ENCODE assay signal across 25 cellular contexts in genomic region chr18:56038258-56039030, GRCh38.
DNase-seq lines count a peak whose midpoint lies in the region; ATAC-seq, FAIRE-seq and TF ChIP-seq lines count a peak whose summit lies in the region.
"Had no signal": no experiment of that assay in that cellular context is flagged by ENCODE, and none has a peak within 500 bp of the region (broad histone marks: within the 10 kb centered on the region; RNA-seq: fewer than 3 reads in every experiment).

No MANE protein-coding gene starts in this region.

- H3K9me3 ChIP-seq in GM12878 (replicated peaks; ENCODE audit: control insufficient read depth, insufficient read depth, low read length): no peaks in the 10 kb centered on the region

- H3K79me2 ChIP-seq in GM12878 (ENCODE audit: control insufficient read depth, insufficient read depth, low read length): no peaks in the 10 kb centered on the region

- no peaks in the 10 kb centered on the region for H3K4me1 ChIP-seq in GM12878 (ENCODE audit: control insufficient read depth, insufficient read depth, low read length)

- H3K36me3 ChIP-seq in GM12878 (ENCODE audit: control insufficient read depth in 2 of 2, insufficient read depth in 2 of 2, low read length in 1 of 2): no peaks in the 10 kb centered on the region
- H3K36me3 ChIP-seq: spleen, tibial nerve had no signal

- POLR2A ChIA-PET in GM12878 (lab: Charles Lee): no interaction called here

- SMC1A ChIA-PET in GM12878 (lab: Charles Lee; ENCODE audit: uncharacterized antibody, unreplicated experiment): interaction anchor here (0.7 kb wide), 1 partner anchor 13 kb away, joined by 3 read pairs; no protein-coding TSS in a partner anchor

- in situ Hi-C loops in GM12878 (cut with MboI): no loop called here

- no peaks in the 10 kb centered on the region for H3K27me3 ChIP-seq in GM12878 (replicated peaks in 1 of 2; ENCODE audit: control insufficient read depth in 2 of 2, insufficient read depth in 2 of 2, low read length in 1 of 2)
- H3K27me3 ChIP-seq in dorsolateral prefrontal cortex: no peaks in the 10 kb centered on the region
- H3K27me3 ChIP-seq: spleen, tibial nerve had no signal

- H3K27ac ChIP-seq in GM12878 (ENCODE audit: control insufficient read depth, insufficient read depth): no peak overlapping the region
- no peak overlapping the region for H3K27ac ChIP-seq in dorsolateral prefrontal cortex
- H3K27ac ChIP-seq: KMS-11, spleen, tibial nerve had no signal

- H3K4me2 ChIP-seq in GM12878 (ENCODE audit: control insufficient read depth, insufficient read depth): no peak overlapping the region
- H3K4me2 ChIP-seq: KMS-11 had no signal

- CTCF ChIA-PET in GM12878 (lab: Yijun Ruan, JAX): no interaction called here

- H2AFZ ChIP-seq in GM12878 (ENCODE audit: control insufficient read depth, low read depth, low read length): no peak overlapping the region

- intact Hi-C loops in GM12878 (cut with micrococcal nuclease; ENCODE audit: unreplicated experiment) (no loop called here), dorsolateral prefrontal cortex (cut with DNase I) (no loop called here)

- RAD21 ChIA-PET in GM12878 (lab: Charles Lee; ENCODE audit: unreplicated experiment): no interaction called here

- H3K4me3 ChIP-seq in GM12878 (no peak overlapping the region), dorsolateral prefrontal cortex (no peak overlapping the region)
- H3K4me3 ChIP-seq: spleen, tibial nerve had no signal

- FAIRE-seq in GM12878 (lab: Jason Lieb, UNC): no peak
- FAIRE-seq: GM12891, HTR-8/SVneo had no signal

- no peak for TF ChIP-seq RAD21 in GM12878 (IDR thresholded peaks at IDR 0.05; ENCODE audit: insufficient read depth, low read depth, low read length)

- ATAC-seq in GM12878: no peak
- ATAC-seq in HG03439 (IDR thresholded peaks at IDR 0.05; ENCODE audit: unreplicated experiment): no peak
- ATAC-seq: activated T-cell treated with anti-CD3 and anti-CD28 coated beads, Interleukin-2, amount 50 U/mL, for 72 hours; natural killer cell treated with Interleukin-12 subunit alpha and Interleukin-12 subunit beta and Interleukin-15 and Interleukin-18, amount 100 ng/mL, for 72 hours; PC-3; stimulated activated naive CD8-positive, alpha-beta T cell treated with anti-CD3 and anti-CD28 coated beads, Interleukin-15, amount 100 ng/mL, for 72 hours had no signal

- 33% methylated on average over 7 of the region's 7 CpGs for WGBS in GM12878 (ENCODE audit: insufficient coverage, insufficient replicate concordance, low lambda C conversion rate, missing lambda C conversion rate)

- DNase-seq in DMS 273 treated with DMSO at 0.1 percent for 48 hours (lab: John Stamatoyannopoulos, UW) (peak; percentile 32), NCI-H128 (lab: John Stamatoyannopoulos, UW; ENCODE audit: unreplicated experiment) (peak; percentile 55), NCI-H524 (lab: John Stamatoyannopoulos, UW) (peak; percentile 65 to 76), GM12878 (ENCODE audit: low read depth, low spot score) (no peak), T-helper 9 cell (no peak), T-helper 1 cell (no peak), dorsolateral prefrontal cortex (no peak)
- DNase-seq: activated CD4-positive, alpha-beta T cell treated with anti-CD3 and anti-CD28 coated beads, Interleukin-2, amount 10 ng/mL, durations not matched to agents 24 days and 14 days; activated naive CD4-positive, alpha-beta T cell treated with anti-CD3 and anti-CD28 coated beads, Interleukin-2, amount 10 ng/mL, durations not matched to agents 7 days and 5 days; activated T-cell treated with anti-CD3 and anti-CD28 coated beads, Interleukin-2, amount 50 U/mL, for 72 hours; amygdala; CD4-positive, alpha-beta memory T cell; DND-41; HFFc6; MV-4-11; PC-3; SHP77 treated with DMSO at 0.1 percent for 48 hours; spleen; stimulated activated naive CD8-positive, alpha-beta T cell treated with anti-CD3 and anti-CD28 coated beads, Interleukin-15, amount 100 ng/mL, for 72 hours had no signal

- H4K20me1 ChIP-seq in GM12878 (ENCODE audit: control insufficient read depth, insufficient read depth): no peaks in the 10 kb centered on the region

- no TSS peak for BruUV-seq in GM12878 (replicated peaks; lab: Mats Ljungman, UMichigan)

- TF ChIP-seq CTCF in GM12878 (IDR thresholded peaks at IDR 0.05 in 2 of 3, conservative IDR thresholded peaks at IDR 0.05 in 1 of 3; ENCODE audit: control insufficient read depth in 2 of 3, extremely low read depth in 1 of 3, insufficient read depth in 1 of 3, low read depth in 3 of 3, low read length in 3 of 3): no peak
- TF ChIP-seq CTCF in dorsolateral prefrontal cortex (IDR thresholded peaks at IDR 0.05 in 54 of 56, conservative IDR thresholded peaks at IDR 0.05 in 2 of 56; ENCODE audit: low read depth in 1 of 56, partially characterized antibody in 56 of 56): no peak

- H3K9ac ChIP-seq in GM12878 (ENCODE audit: control insufficient read depth, insufficient read depth, low read length): no peak overlapping the region
- H3K9ac ChIP-seq: KMS-11 had no signal

- TF ChIP-seq EP300 in GM12878 (IDR thresholded peaks at IDR 0.05; ENCODE audit: borderline replicate concordance in 1 of 2, control insufficient read depth in 1 of 2, low read depth in 2 of 2, low read length in 2 of 2): no peak

- no peak for TF ChIP-seq POLR2A in GM12878 (IDR thresholded peaks at IDR 0.05; ENCODE audit: low read depth, low read length)

TF ChIP-seq in GM12878, 131 proteins besides CTCF, POLR2A, EP300 and RAD21:
- TF ChIP-seq FOXK2 (IDR thresholded peaks at IDR 0.05) (no peak), SMC3 (IDR thresholded peaks at IDR 0.05; ENCODE audit: borderline replicate concordance, low read length) (no peak), PAX5 (IDR thresholded peaks at IDR 0.05; ENCODE audit: borderline replicate concordance, low read depth, low read length) (0 out of 2 replicates have a peak, but pooled peaks have one; percentile 10), RELB (IDR thresholded peaks at IDR 0.05; ENCODE audit: low read depth) (no peak), ZBTB33 (IDR thresholded peaks at IDR 0.05) (no peak), CHD2 (IDR thresholded peaks at IDR 0.05; ENCODE audit: borderline replicate concordance, low read depth, low read length) (no peak)
TF ChIP-seq in GM12878: peak in this region for 1.

Comparison
In these comparisons a context has a peak if more than half of its experiments do, and no peak if none do; other contexts are left out.
1. DNase-seq: peak in DMS 273 treated with DMSO at 0.1 percent for 48 hours (single experiment), NCI-H128 (single experiment) and NCI-H524 (2 of 2); none in GM12878 (single experiment), T-helper 9 cell (single experiment), T-helper 1 cell (0 of 5) and dorsolateral prefrontal cortex (0 of 10).